In genomic region chr3:44883999-44884431, GRCh38 we compare ENCODE assay signal across 1 cellular context.
TF ChIP-seq lines count a peak whose summit lies in the region.

No MANE protein-coding gene starts in this region.

TF ChIP-seq in HCT116, 20 proteins besides CTCF, POLR2A, EP300 and RAD21 (continued from another document):
- TF ChIP-seq SIN3A (IDR thresholded peaks at IDR 0.05; ENCODE audit: low read depth): no peak
- TF ChIP-seq ZBTB33 (IDR thresholded peaks at IDR 0.05; ENCODE audit: extremely low read depth, insufficient replicate concordance, low read length): no peak
TF ChIP-seq in HCT116: peak in this region for 5.
